8 cellular contexts compared by ENCODE assay signal in the genomic region with DNA sequence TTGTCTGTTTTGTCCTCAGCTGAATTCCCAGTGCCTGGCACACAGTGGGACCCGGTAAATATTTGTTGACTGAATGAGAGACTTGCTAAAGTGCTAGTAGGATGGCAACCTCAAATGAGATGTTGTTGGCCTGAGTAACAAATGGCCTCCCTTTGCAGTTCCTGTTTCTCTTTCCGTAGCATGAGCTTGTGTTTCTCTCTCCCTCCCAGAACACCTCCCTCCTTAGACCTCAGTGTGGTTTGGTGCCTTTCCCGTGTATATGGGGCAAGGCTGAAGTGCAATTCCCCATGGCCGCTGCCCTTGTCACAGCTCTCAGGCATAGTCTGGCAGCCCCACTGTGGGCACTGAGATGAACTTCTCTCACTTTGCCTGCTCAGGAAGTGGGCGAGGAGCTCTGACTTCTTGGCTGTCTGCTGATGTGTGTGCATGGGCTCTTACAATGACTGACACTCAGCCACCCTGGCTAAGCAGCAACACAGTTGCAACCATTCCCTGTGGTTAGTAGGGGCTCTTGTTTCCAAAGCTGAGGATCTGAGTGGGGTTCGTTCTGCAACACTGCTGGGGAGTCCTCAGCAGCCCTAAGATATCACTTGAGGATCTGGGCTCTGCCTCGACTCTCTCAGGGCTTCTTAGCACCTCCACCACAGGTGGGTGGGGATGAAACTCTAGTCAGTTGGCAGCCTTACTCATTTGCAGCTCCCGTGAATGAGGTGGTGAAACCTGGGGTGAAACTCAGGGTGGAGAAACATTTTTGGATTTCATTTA.
DNase-seq lines count a peak whose midpoint lies in the region; ATAC-seq, FAIRE-seq and TF ChIP-seq lines count a peak whose summit lies in the region.

No MANE protein-coding gene starts in this region.

- no peak overlapping the region for H2BK15ac ChIP-seq in H1 (ENCODE audit: low read length)

- no peaks in the 10 kb centered on the region for H3K79me2 ChIP-seq in H1 (ENCODE audit: control insufficient read depth in 1 of 2, insufficient read depth in 2 of 2, low read length in 2 of 2)

- ATAC-seq in GM19395 (IDR thresholded peaks at IDR 0.05; ENCODE audit: unreplicated experiment) = peak; percentile 78
- ATAC-seq in HG03342 (IDR thresholded peaks at IDR 0.05; ENCODE audit: unreplicated experiment) = peak; percentile 70
- peak; percentile 87 to 91 for ATAC-seq in activated CD4-positive, CD25-positive, alpha-beta regulatory T cell treated with anti-CD3 and anti-CD28 coated beads, Interleukin-2, amount 50 U/mL, for 24 hours

- no peak for DNase-seq in H1 (ENCODE audit: low read depth in 1 of 2, low spot score in 2 of 2)
- DNase-seq in stimulated activated CD8-positive, alpha-beta memory T cell treated with anti-CD3 and anti-CD28 coated beads, Interleukin-15, amount 100 ng/mL, for 1 hour (ENCODE audit: low read depth) = peak; percentile 40
- no peak for DNase-seq in HFFc6
- no peak for DNase-seq in iPS-NIHi11 (ENCODE audit: low spot score)
- DNase-seq in posterior vena cava (ENCODE audit: low spot score) = no peak

- H3K9me3 ChIP-seq in H1 (ENCODE audit: insufficient read depth in 2 of 2, low read depth in 1 of 2, low read length in 1 of 2) = no peaks in the 10 kb centered on the region

- H3K27ac ChIP-seq in H1 (ENCODE audit: low read depth, low read length) = no peak overlapping the region

- no peak overlapping the region for H4K5ac ChIP-seq in H1 (ENCODE audit: insufficient read length, low read depth, low read length)

- intact Hi-C loops in posterior vena cava (cut with DNase I) = no loop called here

- H2AK5ac ChIP-seq in H1 (ENCODE audit: low read depth, low read length) = no peak overlapping the region

- TF ChIP-seq CTCF in H1 (IDR thresholded peaks at IDR 0.05; ENCODE audit: control extremely low read depth in 1 of 3, insufficient read depth in 1 of 3, low read depth in 1 of 3, low read length in 3 of 3) = no peak
- TF ChIP-seq CTCF in HFFc6 (IDR thresholded peaks at IDR 0.05) = no peak

- no peaks in the 10 kb centered on the region; a peak in 1 of 7 replicates for H3K4me1 ChIP-seq in H1 (replicated peaks in 1 of 4; ENCODE audit: control insufficient read depth in 3 of 4, insufficient read depth in 4 of 4, low read length in 3 of 4)

- no peak overlapping the region for H3K9ac ChIP-seq in H1 (replicated peaks in 1 of 4; ENCODE audit: extremely low read depth in 1 of 4, low read depth in 3 of 4, low read length in 3 of 4)

- WGBS in H1 (ENCODE audit: extremely low coverage in 1 of 2, insufficient coverage in 1 of 2, insufficient read length in 1 of 2, insufficient replicate concordance in 2 of 2, low coverage in 1 of 2, low lambda C conversion rate in 2 of 2, missing lambda C conversion rate in 1 of 2), 2 experiments = 86% methylated on average over 8 of the region's 8 CpGs; no CpG with 5 or more reads in 1 of the 2 experiments

- no peak overlapping the region for H3K4me3 ChIP-seq in H1 (ENCODE audit: extremely low read depth in 1 of 4, insufficient read depth in 2 of 4, low read depth in 3 of 4, low read length in 4 of 4)

- no peaks in the 10 kb centered on the region for H3K79me1 ChIP-seq in H1 (ENCODE audit: low read depth, low read length)

- H3K4me3 Mint-ChIP-seq in HFFc6 = no peak overlapping the region

- H3K27ac Mint-ChIP-seq in HFFc6 = no peak overlapping the region

- CTCF ChIA-PET in H1 (lab: Charles Lee; ENCODE audit: partially characterized antibody) = interaction anchor here (0.6 to 1.4 kb wide), 4 partner anchors 10 to 170 kb away, joined by 3 to 5 read pairs (median 4); no protein-coding TSS in a partner anchor

- no peaks in the 10 kb centered on the region for H3K36me3 ChIP-seq in H1 (ENCODE audit: control insufficient read depth in 2 of 4, insufficient read depth in 4 of 4, low read length in 3 of 4)

- H3K9me3 Mint-ChIP-seq in HFFc6 = no peaks in the 10 kb centered on the region

- no peaks in the 10 kb centered on the region for H3K27me3 ChIP-seq in H1 (replicated peaks in 1 of 4; ENCODE audit: control insufficient read depth in 3 of 4, extremely low read depth in 1 of 4, insufficient read depth in 3 of 4, low read length in 3 of 4)

- no peak overlapping the region for H3K23ac ChIP-seq in H1 (ENCODE audit: insufficient read length)

- H4K20me1 ChIP-seq in H1 (replicated peaks in 1 of 2; ENCODE audit: control insufficient read depth in 1 of 2, insufficient read depth in 2 of 2, low read length in 2 of 2) = no peaks in the 10 kb centered on the region

- no peak for TF ChIP-seq POLR2A in H1 (IDR thresholded peaks at IDR 0.05; ENCODE audit: control extremely low read depth in 1 of 2, low read depth in 2 of 2, low read length in 2 of 2)

- no peak for FAIRE-seq in H1 (lab: Jason Lieb, UNC)

- H3K4me2 ChIP-seq in H1 (ENCODE audit: insufficient read depth in 1 of 2, low read depth in 2 of 2, low read length in 2 of 2) = no peak overlapping the region

- peaks cover 8% of the 10 kb centered on the region; the same call in 1 of the 2 replicates for H3K4me1 Mint-ChIP-seq in HFFc6 (ENCODE audit: low read depth)

- no peak overlapping the region for H3K56ac ChIP-seq in H1 (replicated peaks; ENCODE audit: insufficient read length, low read depth, low read length)

- peaks cover 20% of the 10 kb centered on the region for H3K27me3 Mint-ChIP-seq in HFFc6 (ENCODE audit: insufficient read depth)

- no peak overlapping the region for H2BK120ac ChIP-seq in H1 (replicated peaks; ENCODE audit: low read depth, low read length)

- no peak overlapping the region for H3K4ac ChIP-seq in H1 (replicated peaks; ENCODE audit: insufficient read length, low read depth, low read length)

- no peak overlapping the region for H2BK5ac ChIP-seq in H1 (ENCODE audit: low read depth, low read length)

- no peak overlapping the region for H2AFZ ChIP-seq in H1 (ENCODE audit: low read length)

- H3K18ac ChIP-seq in H1 (ENCODE audit: extremely low read depth, low read length) = no peak overlapping the region

- no peak overlapping the region for H3K14ac ChIP-seq in H1 (ENCODE audit: insufficient read length)

- no peak overlapping the region for H4K91ac ChIP-seq in H1 (replicated peaks; ENCODE audit: insufficient read length, low read length)

- POLR2A ChIA-PET in H1 (lab: Charles Lee; ENCODE audit: partially characterized antibody) = interaction anchor here (1.5 kb wide), 1 partner anchor 10 kb away, joined by 3 read pairs; no protein-coding TSS in a partner anchor

- H3K23me2 ChIP-seq in H1 (ENCODE audit: low read depth, low read length) = no peaks in the 10 kb centered on the region; the same call in 1 of the 2 replicates

- H4K8ac ChIP-seq in H1 (ENCODE audit: extremely low read depth, insufficient read depth, low read length) = no peak overlapping the region; the same call in 1 of the 2 replicates

- no peak for TF ChIP-seq EP300 in H1 (IDR thresholded peaks at IDR 0.05; ENCODE audit: borderline replicate concordance in 1 of 2, low read depth in 2 of 2, low read length in 2 of 2)

- 0 out of 2 replicates have a peak overlapping the region, but pooled peaks have one; percentile 4 for H2BK12ac ChIP-seq in H1 (ENCODE audit: low read depth, low read length)

- no peaks in the 10 kb centered on the region for H3K36me3 Mint-ChIP-seq in HFFc6 (ENCODE audit: low read depth)

- H2BK20ac ChIP-seq in H1 (ENCODE audit: low read length) = no peak overlapping the region

- TF ChIP-seq RAD21 in H1 (IDR thresholded peaks at IDR 0.05 in 1 of 2, conservative IDR thresholded peaks at IDR 0.05 in 1 of 2; ENCODE audit: low read depth in 2 of 2, low read length in 2 of 2) = no peak

TF ChIP-seq in H1, 55 proteins besides CTCF, POLR2A, EP300 and RAD21:
- TF ChIP-seq, protein P1, sequence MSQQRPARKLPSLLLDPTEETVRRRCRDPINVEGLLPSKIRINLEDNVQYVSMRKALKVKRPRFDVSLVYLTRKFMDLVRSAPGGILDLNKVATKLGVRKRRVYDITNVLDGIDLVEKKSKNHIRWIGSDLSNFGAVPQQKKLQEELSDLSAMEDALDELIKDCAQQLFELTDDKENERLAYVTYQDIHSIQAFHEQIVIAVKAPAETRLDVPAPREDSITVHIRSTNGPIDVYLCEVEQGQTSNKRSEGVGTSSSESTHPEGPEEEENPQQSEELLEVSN (IDR thresholded peaks at IDR 0.05) = no peak
- TF ChIP-seq, protein P2, sequence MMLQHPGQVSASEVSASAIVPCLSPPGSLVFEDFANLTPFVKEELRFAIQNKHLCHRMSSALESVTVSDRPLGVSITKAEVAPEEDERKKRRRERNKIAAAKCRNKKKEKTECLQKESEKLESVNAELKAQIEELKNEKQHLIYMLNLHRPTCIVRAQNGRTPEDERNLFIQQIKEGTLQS (IDR thresholded peaks at IDR 0.05; ENCODE audit: insufficient read depth, low read depth, low read length) = no peak
- TF ChIP-seq CBX8 (IDR thresholded peaks at IDR 0.05; ENCODE audit: borderline replicate concordance, low read depth, low read length) (no peak), EGR1 (IDR thresholded peaks at IDR 0.05; ENCODE audit: borderline replicate concordance, low read depth, low read length) (no peak)
